ENCODE assay signal across 15 cellular contexts in the genomic region with DNA sequence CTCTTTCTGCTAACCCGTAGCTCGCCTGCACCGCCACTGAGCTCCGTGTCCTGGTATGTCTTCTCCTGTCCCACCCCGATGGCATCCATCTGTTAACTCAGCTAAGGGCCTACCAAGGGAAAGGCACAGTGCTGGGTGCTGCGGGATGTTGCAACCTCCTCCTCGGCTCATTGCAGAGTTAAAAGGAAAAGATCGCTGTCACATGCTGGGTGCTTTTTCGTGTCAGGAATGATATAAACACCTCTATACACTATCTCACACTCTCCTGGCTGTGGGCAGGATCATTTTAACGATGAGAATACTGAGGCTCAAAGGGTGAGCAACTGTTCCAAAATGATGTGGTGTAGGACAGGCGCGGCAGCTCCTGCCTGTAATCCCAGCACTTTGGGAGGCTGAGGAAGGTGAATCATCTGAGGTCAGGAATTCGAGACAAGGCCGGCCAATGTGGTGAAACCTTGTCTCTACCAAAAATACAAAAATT. TPM values are rescaled to one million over a fixed set of nuclear protein-coding genes. Genes with fewer than 3 reads are reported as not detected.
DNase-seq lines count a peak whose midpoint lies in the region; ATAC-seq, FAIRE-seq and TF ChIP-seq lines count a peak whose summit lies in the region.
"Had no signal": no experiment of that assay in that cellular context is flagged by ENCODE, and none has a peak within 500 bp of the region (broad histone marks: within the 10 kb centered on the region; RNA-seq: fewer than 3 reads in every experiment).

No MANE protein-coding gene starts in this region.

- in situ Hi-C loops in IMR-90 (cut with MboI; ENCODE audit: low sequenced_read_pairs) (no loop called here), K562 (cut with MboI) (no loop called here)

- H4K20me1 ChIP-seq in IMR-90 (ENCODE audit: insufficient read depth, low read length) (peaks cover 19% of the 10 kb centered on the region), K562 (replicated peaks; ENCODE audit: control insufficient read depth, insufficient read depth, low read length) (0 out of 2 replicates have a peak, but pooled peaks cover 3% of the 10 kb centered on the region), keratinocyte (ENCODE audit: control insufficient read depth, extremely low read depth, insufficient read depth, low read length) (no peaks in the 10 kb centered on the region)

- peak overlapping the region; percentile 100 for H3K14ac ChIP-seq in IMR-90 (replicated peaks; ENCODE audit: low read depth, low read length)

- H3K4me3 ChIP-seq in IMR-90 (ENCODE audit: insufficient read depth, low read depth, low read length) (no peak overlapping the region), K562 (no peak overlapping the region), keratinocyte (ENCODE audit: control insufficient read depth in 2 of 3, extremely low read depth in 1 of 3, insufficient read depth in 2 of 3, low read depth in 1 of 3, low read length in 3 of 3) (peak overlapping the region in 1 of 3 experiments; percentile 9), stomach smooth muscle (ENCODE audit: low read length in 2 of 2) (peak overlapping the region; percentile 49 to 77)

- CTCF ChIA-PET in IMR-90 (lab: Yijun Ruan, JAX) = interaction anchor here (1.0 to 3.8 kb wide), 10 partner anchors 17 to 175 kb away, joined by 3 to 17 read pairs (median 6); partner anchors contain the start of gene MYH9
- CTCF ChIA-PET in K562 (lab: Yijun Ruan, JAX; ENCODE audit: low intra/inter-chr PET ratio) = interaction anchor here (0.7 kb wide), 1 partner anchor 19 kb away, joined by 7 read pairs; no protein-coding TSS in a partner anchor

- H4K5ac ChIP-seq in IMR-90 (ENCODE audit: low read depth, low read length) = peak overlapping the region; percentile 47

- DNase-seq in IMR-90 (peak; percentile 60), K562 (ENCODE audit: extremely low read depth in 1 of 4, low spot score in 3 of 4) (no peak), keratinocyte (ENCODE audit: low read depth, low spot score) (no peak), anterior cingulate cortex (lab: John Stamatoyannopoulos, UW) (no peak), amygdala (lab: John Stamatoyannopoulos, UW) (no peak), T-helper 1 cell (no peak)
- DNase-seq: activated CD4-positive, CD25-positive, alpha-beta regulatory T cell treated with anti-CD3 and anti-CD28 coated beads, Interleukin-2, amount 50 U/mL, for 72 hours; cortex of kidney; NCI-H1694 treated with DMSO at 0.1 percent for 48 hours; NK-92 treated with Interleukin-12 subunit alpha and Interleukin-12 subunit beta, amount 100 ng/mL, for 24 hours; stimulated activated CD4-positive, alpha-beta T cell treated with anti-CD3 and anti-CD28 coated beads, Interleukin-2, amount 100 ng/mL, for 48 hours; stimulated activated naive CD8-positive, alpha-beta T cell treated with anti-CD3 and anti-CD28 coated beads, Interleukin-15, Interleukin-2, amounts not matched to agents 100 U/mL and 50 U/mL, for 24 hours had no signal

- intact Hi-C loops in IMR-90 (cut with micrococcal nuclease) (loop anchor here (2.0 kb wide), 1 partner anchor 143 kb away; no protein-coding TSS in a partner anchor), K562 (cut with micrococcal nuclease) (loop anchor here (5.0 kb wide), 1 partner anchor 169 kb away; no protein-coding TSS in a partner anchor)

- BruUV-seq in IMR-90 (replicated peaks; lab: Mats Ljungman, UMichigan) = no TSS peak
- no TSS peak for BruUV-seq in K562 (replicated peaks; lab: Mats Ljungman, UMichigan)

- peaks cover 28 to 73% of the 10 kb centered on the region in 2 experiments for H3K79me1 ChIP-seq in IMR-90 (ENCODE audit: low read depth in 1 of 2, low read length in 2 of 2)

- peak overlapping the region; percentile 52 to 87; a peak in 3 of 4 replicates for H4K8ac ChIP-seq in IMR-90 (ENCODE audit: low read depth in 2 of 2, low read length in 2 of 2)

- H3K9me1 ChIP-seq in IMR-90 (ENCODE audit: insufficient read depth, low read length) (peaks cover 27% of the 10 kb centered on the region), K562 (ENCODE audit: control insufficient read depth, insufficient read depth, low read length) (peaks cover 3% of the 10 kb centered on the region), keratinocyte (ENCODE audit: control insufficient read depth, extremely low read depth, insufficient read depth, low read length) (no peaks in the 10 kb centered on the region)

- dilution Hi-C loops in IMR-90 (cut with HindIII; ENCODE audit: low sequenced_read_pairs, unreplicated experiment) (no loop called here), keratinocyte (cut with MboI; ENCODE audit: extremely low pct_ligation_motif_present, low sequenced_read_pairs) (no loop called here)

- H3K9me3 ChIP-seq in IMR-90 (ENCODE audit: control insufficient read depth, insufficient read depth, low read length) = no peaks in the 10 kb centered on the region
- no peaks in the 10 kb centered on the region for H3K9me3 ChIP-seq in K562 (replicated peaks; ENCODE audit: control insufficient read depth, insufficient read depth, low read depth, low read length)
- H3K9me3 ChIP-seq in keratinocyte (ENCODE audit: control insufficient read depth, low read depth, low read length) = no peaks in the 10 kb centered on the region
- H3K9me3 ChIP-seq in stomach smooth muscle (ENCODE audit: control insufficient read depth in 2 of 2, low read length in 2 of 2) = no peaks in the 10 kb centered on the region

- peak overlapping the region; percentile 99 for H2AK5ac ChIP-seq in IMR-90 (ENCODE audit: low read depth, low read length)

- peak overlapping the region; percentile 100 for H2BK120ac ChIP-seq in IMR-90 (ENCODE audit: low read depth, low read length)

- H3K79me2 ChIP-seq in K562 (ENCODE audit: control insufficient read depth, insufficient read depth, low read length) (no peaks in the 10 kb centered on the region; the same call in 2 of the 3 replicates), keratinocyte (ENCODE audit: control insufficient read depth, insufficient read depth, low read length) (peaks cover 20% of the 10 kb centered on the region)
- H3K79me2 ChIP-seq: parathyroid adenoma had no signal

- ATAC-seq in IMR-90 (ENCODE audit: low read depth) (no peak), K562 (no peak), HG02623 (IDR thresholded peaks at IDR 0.05; ENCODE audit: unreplicated experiment) (no peak)
- ATAC-seq: stimulated activated naive CD8-positive, alpha-beta T cell treated with anti-CD3 and anti-CD28 coated beads, Interleukin-15, Interleukin-2, amounts not matched to agents 100 U/mL and 50 U/mL, for 24 hours had no signal

- H2AFZ ChIP-seq in IMR-90 (replicated peaks; ENCODE audit: low read length, poor library complexity) (peak overlapping the region; percentile 3), K562 (ENCODE audit: low read depth, low read length) (no peak overlapping the region), keratinocyte (ENCODE audit: control insufficient read depth, low read length) (no peak overlapping the region)
- H2AFZ ChIP-seq: parathyroid adenoma had no signal

- peak overlapping the region; percentile 63; the same call in 1 of the 2 replicates for H3K56ac ChIP-seq in IMR-90 (ENCODE audit: extremely low read depth, insufficient read depth, low read length)

- H3K9ac ChIP-seq in IMR-90 (ENCODE audit: low read depth, low read length) (peak overlapping the region; percentile 43; the same call in 1 of the 2 replicates), K562 (ENCODE audit: insufficient read depth in 1 of 2, low read depth in 2 of 2, low read length in 2 of 2) (no peak overlapping the region), keratinocyte (ENCODE audit: control insufficient read depth, extremely low read depth, insufficient read depth, low read length) (peak overlapping the region; percentile 45), stomach smooth muscle (ENCODE audit: low read length in 2 of 2) (peak overlapping the region; percentile 74 to 90)
- H3K9ac ChIP-seq: parathyroid adenoma had no signal

- peak overlapping the region; percentile 93 for H2AK9ac ChIP-seq in IMR-90 (replicated peaks; ENCODE audit: low read depth, low read length, poor library complexity)

- H3K27ac ChIP-seq in IMR-90 (ENCODE audit: insufficient read depth, low read length) (peak overlapping the region; percentile 59), K562 (ENCODE audit: extremely low read depth, low read depth, low read length) (no peak overlapping the region), keratinocyte (ENCODE audit: control insufficient read depth, insufficient read depth, low read length) (peak overlapping the region; percentile 67), stomach smooth muscle (ENCODE audit: low read length) (peak overlapping the region; percentile 99)
- H3K27ac ChIP-seq: parathyroid adenoma had no signal

- H2BK15ac ChIP-seq in IMR-90 (ENCODE audit: low read depth, low read length) = peak overlapping the region; percentile 90; the same call in 2 of the 3 replicates

- TF ChIP-seq POLR2A in IMR-90 (IDR thresholded peaks at IDR 0.05; ENCODE audit: low read depth, low read length) (no peak), K562 (conservative IDR thresholded peaks at IDR 0.05) (no peak)

- H3K4me2 ChIP-seq in IMR-90 (ENCODE audit: low read depth, low read length) (peak overlapping the region; percentile 19; the same call in 1 of the 2 replicates), K562 (ENCODE audit: insufficient read depth, low read length) (no peak overlapping the region), keratinocyte (ENCODE audit: control insufficient read depth, extremely low read depth, insufficient read depth, low read depth, low read length) (peak overlapping the region; percentile 39)

- TF ChIP-seq RAD21 in IMR-90 (IDR thresholded peaks at IDR 0.05; ENCODE audit: low read length) (no peak), K562 (CRISPR knock-in tag; conservative IDR thresholded peaks at IDR 0.05 in 1 of 2, IDR thresholded peaks at IDR 0.05 in 1 of 2) (no peak)

- TF ChIP-seq EP300 in K562 (IDR thresholded peaks at IDR 0.05; ENCODE audit: low read length) = no peak

- peak overlapping the region; percentile 95 for H2BK20ac ChIP-seq in IMR-90 (ENCODE audit: low read depth, low read length)

- H3K23ac ChIP-seq in IMR-90 (ENCODE audit: low read depth, low read length) = peak overlapping the region; percentile 97

- H3K4ac ChIP-seq in IMR-90 (ENCODE audit: low read depth, low read length) = peak overlapping the region; percentile 100

- no peaks in the 10 kb centered on the region for H3K27me3 ChIP-seq in IMR-90 (ENCODE audit: control insufficient read depth, insufficient read depth, low read length)
- H3K27me3 ChIP-seq in K562 (ENCODE audit: control insufficient read depth in 2 of 2, insufficient read depth in 2 of 2, low read length in 2 of 2) = no peaks in the 10 kb centered on the region
- no peaks in the 10 kb centered on the region for H3K27me3 ChIP-seq in keratinocyte (ENCODE audit: control insufficient read depth, extremely low read depth, insufficient read depth, low read length)
- no peaks in the 10 kb centered on the region for H3K27me3 ChIP-seq in stomach smooth muscle (ENCODE audit: control insufficient read depth in 1 of 2, insufficient read depth in 2 of 2, low read length in 2 of 2)

- peak; percentile 6 for FAIRE-seq in K562 (lab: Jason Lieb, UNC)
- FAIRE-seq in keratinocyte (lab: Jason Lieb, UNC) = peak; percentile 95

- WGBS in IMR-90 (ENCODE audit: extremely low coverage in 2 of 2, insufficient read length in 1 of 2), 2 experiments = 79% methylated on average over 6 of the region's 14 CpGs; no CpG with 5 or more reads in 1 of the 2 experiments
- 88% methylated on average over 10 of the region's 14 CpGs for WGBS in K562 (ENCODE audit: insufficient coverage, low coverage, missing lambda C conversion rate)

- H3K4me1 ChIP-seq in IMR-90 (ENCODE audit: control insufficient read depth, insufficient read depth, low read length) (peaks cover 35% of the 10 kb centered on the region), K562 (replicated peaks in 1 of 2; ENCODE audit: control insufficient read depth in 2 of 2, insufficient read depth in 2 of 2, low read length in 2 of 2) (peaks cover 19 to 25% of the 10 kb centered on the region in 2 experiments), keratinocyte (ENCODE audit: control insufficient read depth, extremely low read depth, insufficient read depth, low read length) (peaks cover 55% of the 10 kb centered on the region), stomach smooth muscle (ENCODE audit: control insufficient read depth, insufficient read depth, low read length) (peaks cover 74% of the 10 kb centered on the region)
- H3K4me1 ChIP-seq: parathyroid adenoma had no signal

- peak overlapping the region; percentile 94 for H2BK5ac ChIP-seq in IMR-90 (ENCODE audit: low read depth, low read length, poor library complexity, severe bottlenecking)

- H3K36me3 ChIP-seq in IMR-90 (ENCODE audit: control insufficient read depth, insufficient read depth, low read length) (peaks cover 29% of the 10 kb centered on the region), K562 (ENCODE audit: control insufficient read depth, insufficient read depth, low read length) (peaks cover 84% of the 10 kb centered on the region; the same call in 2 of the 3 replicates), keratinocyte (ENCODE audit: control insufficient read depth in 2 of 2, extremely low read depth in 1 of 2, insufficient read depth in 2 of 2, low read length in 2 of 2) (peaks cover 18 to 24% of the 10 kb centered on the region in 2 experiments), stomach smooth muscle (ENCODE audit: control insufficient read depth in 2 of 2, insufficient read depth in 2 of 2, low read length in 2 of 2) (peaks cover 23 to 26% of the 10 kb centered on the region in 2 donors)

- TF ChIP-seq CTCF in IMR-90 (conservative IDR thresholded peaks at IDR 0.05; ENCODE audit: low read depth, low read length) = no peak
- no peak for TF ChIP-seq CTCF in K562 (IDR thresholded peaks at IDR 0.05 in 2 of 3, conservative IDR thresholded peaks at IDR 0.05 in 1 of 3; ENCODE audit: insufficient read depth in 2 of 3, low read depth in 1 of 3, low read length in 3 of 3)
- TF ChIP-seq CTCF in keratinocyte (optimal IDR thresholded peaks at IDR 0.05 in 1 of 3, IDR thresholded peaks at IDR 0.05 in 1 of 3, conservative IDR thresholded peaks at IDR 0.05 in 1 of 3; ENCODE audit: extremely low read depth in 1 of 3, insufficient read depth in 2 of 3, low read length in 3 of 3) = no peak

- peak overlapping the region; percentile 71 for H3K18ac ChIP-seq in IMR-90 (ENCODE audit: low read depth, low read length)

- peak overlapping the region; percentile 94 for H4K91ac ChIP-seq in IMR-90 (ENCODE audit: insufficient read depth, low read depth, low read length)

- POLR2A ChIA-PET in IMR-90 (lab: Charles Lee; ENCODE audit: unreplicated experiment) (interaction anchor here (0.6 to 4.9 kb wide), 4 partner anchors 53 to 140 kb away, joined by 3 to 30 read pairs (median 10); partner anchors contain the start of gene MYH9), K562 (lab: Yijun Ruan, JAX) (interaction anchor here (0.6 to 1.8 kb wide), 7 partner anchors 10 to 179 kb away, joined by 3 to 7 read pairs (median 4); partner anchors contain the start of genes EIF3D and TXN2)

RNA-seq across cellular contexts. Expression of gene TXN2, which starts 10.1 kb away (rescaled TPM):
- total RNA-seq in IMR-90 (2012; rRNA removed) = 49.6 and 51.7 TPM in 2 replicates
- 166 and 175 TPM in 2 replicates for polyA plus RNA-seq in IMR-90 (2012; rRNA removed)
- polyA plus RNA-seq in IMR-90 (2012; cell fraction: cytosol; rRNA removed) = 175 and 176 TPM in 2 replicates
- 99.2 and 111 TPM in 2 replicates for polyA plus RNA-seq in IMR-90 (2012; cell fraction: nucleus; rRNA removed; ENCODE audit: low replicate concordance)
- 17.4 and 41.4 TPM in 2 replicates for total RNA-seq in K562 (2011; cell fraction: chromatin; rRNA removed; ENCODE audit: low replicate concordance)
- total RNA-seq in K562 (2011; cell fraction: nucleolus; rRNA removed) = 38.5 and 47.9 TPM in 2 replicates
- 38.9 and 53.1 TPM in 2 replicates for total RNA-seq in K562 (2011; cell fraction: nucleoplasm; rRNA removed)
- 95.0 and 111 TPM in 2 replicates for total RNA-seq in K562 (2014; rRNA removed)
- total RNA-seq in K562 (2014; rRNA removed; fragmentation: Illumina TruSeq; extraction: Trizol) = 46.2 and 48.5 TPM in 2 replicates
- 48.6 and 55.6 TPM in 2 replicates for total RNA-seq in K562 (2015; rRNA removed; fragmentation: Illumina TruSeq; extraction: Trizol)
- 118 TPM in 2 replicates for total RNA-seq in K562 (2021)
- polyA plus RNA-seq in K562 (2011; rRNA removed) = 163 and 187 TPM in 2 replicates
- 281 and 292 TPM in 2 replicates for polyA plus RNA-seq in K562 (2011; cell fraction: cytosol; rRNA removed)
- polyA plus RNA-seq in K562 (2011; cell fraction: nucleus; rRNA removed) = 107 and 113 TPM in 2 replicates
- polyA plus RNA-seq in K562 (2012) = 124 and 188 TPM in 2 replicates
- polyA plus RNA-seq in K562 (2014; fragmentation: Illumina TruSeq; extraction: Trizol) = 108 and 125 TPM in 2 replicates
- 100 to 1,000 TPM; 306 to 399 TPM for polyA plus RNA-seq in K562 (2014; fragmentation: Nextera tagmentation; extraction: Ambion mirVana)
- polyA plus RNA-seq in K562 (2014; rRNA removed) = 160 and 186 TPM in 2 replicates
- 149 and 167 TPM in 2 replicates for polyA minus RNA-seq in K562 (2011; rRNA and poly(A)+ RNA removed)
- polyA minus RNA-seq in K562 (2011; cell fraction: cytosol; rRNA and poly(A)+ RNA removed) = 55.2 and 64.8 TPM in 2 replicates
- polyA minus RNA-seq in K562 (2011; cell fraction: nucleus; rRNA and poly(A)+ RNA removed) = 13.1 and 24.8 TPM in 2 replicates
- 92.5 to 99.2 TPM (median 95.9 TPM) in 3 replicates for polyA plus RNA-seq in keratinocyte
- 28.6 TPM for polyA plus RNA-seq in keratinocyte (2011; ENCODE audit: low read depth)
- polyA plus RNA-seq in keratinocyte (2011; cell fraction: cytosol; rRNA removed) = 93.8 and 123 TPM in 2 replicates
- 58.4 and 68.3 TPM in 2 replicates for polyA plus RNA-seq in keratinocyte (2011; cell fraction: nucleus; rRNA removed)
- polyA plus RNA-seq in keratinocyte (2012; ENCODE audit: low replicate concordance) = 40.9 and 62.6 TPM in 2 replicates
- polyA minus RNA-seq in keratinocyte = 62.9 to 78.3 TPM (median 72.1 TPM) in 3 replicates
- polyA minus RNA-seq in keratinocyte (2011; cell fraction: cytosol; rRNA and poly(A)+ RNA removed) = 57.2 TPM
- 16.5 and 17.5 TPM in 2 replicates for polyA minus RNA-seq in keratinocyte (2011; cell fraction: nucleus; rRNA and poly(A)+ RNA removed)

RNA-seq across cellular contexts. Expression of gene FOXRED2, which starts 35.5 kb away (rescaled TPM):
- total RNA-seq in IMR-90 (2012; rRNA removed) = 1.6 and 1.7 TPM in 2 replicates
- 4.0 and 4.1 TPM in 2 replicates for polyA plus RNA-seq in IMR-90 (2012; rRNA removed)
- 2.6 and 4.0 TPM in 2 replicates for polyA plus RNA-seq in IMR-90 (2012; cell fraction: cytosol; rRNA removed)
- polyA plus RNA-seq in IMR-90 (2012; cell fraction: nucleus; rRNA removed; ENCODE audit: low replicate concordance) = 2.5 and 4.6 TPM in 2 replicates
- 10.1 and 19.1 TPM in 2 replicates for total RNA-seq in K562 (2011; cell fraction: chromatin; rRNA removed; ENCODE audit: low replicate concordance)
- 17.4 and 20.0 TPM in 2 replicates for total RNA-seq in K562 (2011; cell fraction: nucleolus; rRNA removed)
- 16.1 and 24.4 TPM in 2 replicates for total RNA-seq in K562 (2011; cell fraction: nucleoplasm; rRNA removed)
- 11.2 and 14.1 TPM in 2 replicates for total RNA-seq in K562 (2014; rRNA removed)
- total RNA-seq in K562 (2014; rRNA removed; fragmentation: Illumina TruSeq; extraction: Trizol) = 5.7 and 5.8 TPM in 2 replicates
- 7.8 and 8.9 TPM in 2 replicates for total RNA-seq in K562 (2015; rRNA removed; fragmentation: Illumina TruSeq; extraction: Trizol)
- total RNA-seq in K562 (2021) = 42.3 and 48.4 TPM in 2 replicates
- polyA plus RNA-seq in K562 (2011; rRNA removed) = 2.8 and 3.8 TPM in 2 replicates
- 4.5 and 6.9 TPM in 2 replicates for polyA plus RNA-seq in K562 (2011; cell fraction: cytosol; rRNA removed)
- polyA plus RNA-seq in K562 (2011; cell fraction: nucleus; rRNA removed) = 5.0 and 9.6 TPM in 2 replicates
- polyA plus RNA-seq in K562 (2012) = 15.8 and 21.8 TPM in 2 replicates
- polyA plus RNA-seq in K562 (2014; fragmentation: Illumina TruSeq; extraction: Trizol) = 19.8 and 20.6 TPM in 2 replicates
- 1 to 10 TPM; 5.4 to 5.7 TPM for polyA plus RNA-seq in K562 (2014; fragmentation: Nextera tagmentation; extraction: Ambion mirVana)
- 10.1 and 14.3 TPM in 2 replicates for polyA plus RNA-seq in K562 (2014; rRNA removed)
- polyA minus RNA-seq in K562 (2011; rRNA and poly(A)+ RNA removed) = 4.2 and 5.8 TPM in 2 replicates
- 11.1 and 14.3 TPM in 2 replicates for polyA minus RNA-seq in K562 (2011; cell fraction: cytosol; rRNA and poly(A)+ RNA removed)
- polyA minus RNA-seq in K562 (2011; cell fraction: nucleus; rRNA and poly(A)+ RNA removed) = 4.0 and 4.6 TPM in 2 replicates
- polyA plus RNA-seq in keratinocyte = 0.54 to 1.9 TPM (median 0.71 TPM) in 3 replicates
- 0.56 TPM for polyA plus RNA-seq in keratinocyte (2011; ENCODE audit: low read depth)
- 0.79 and 1.1 TPM in 2 replicates for polyA plus RNA-seq in keratinocyte (2011; cell fraction: cytosol; rRNA removed)
- 2.0 and 2.3 TPM in 2 replicates for polyA plus RNA-seq in keratinocyte (2011; cell fraction: nucleus; rRNA removed)
- 1.4 and 2.1 TPM in 2 replicates for polyA plus RNA-seq in keratinocyte (2012; ENCODE audit: low replicate concordance)
- 1.3 to 5.1 TPM (median 1.8 TPM) in 3 replicates for polyA minus RNA-seq in keratinocyte
- polyA minus RNA-seq in keratinocyte (2011; cell fraction: cytosol; rRNA and poly(A)+ RNA removed) = not detected
- 1.6 and 2.2 TPM in 2 replicates for polyA minus RNA-seq in keratinocyte (2011; cell fraction: nucleus; rRNA and poly(A)+ RNA removed)

RNA-seq across cellular contexts. Expression of gene EIF3D, which starts 57.6 kb away (rescaled TPM):
- total RNA-seq in IMR-90 (2012; rRNA removed) (512 and 746 TPM in 2 replicates), K562 (2014; rRNA removed) (279 and 290 TPM in 2 replicates), K562 (2014; rRNA removed; fragmentation: Illumina TruSeq; extraction: Trizol) (256 and 278 TPM in 2 replicates), K562 (2015; rRNA removed; fragmentation: Illumina TruSeq; extraction: Trizol) (265 and 279 TPM in 2 replicates), K562 (2021) (191 and 207 TPM in 2 replicates)
- polyA plus RNA-seq in IMR-90 (2012; rRNA removed) (335 and 339 TPM in 2 replicates), K562 (2011; rRNA removed) (397 and 422 TPM in 2 replicates), K562 (2014; fragmentation: Illumina TruSeq; extraction: Trizol) (368 and 398 TPM in 2 replicates), K562 (2014; fragmentation: Nextera tagmentation; extraction: Ambion mirVana) (100 to 1,000 TPM; 199 to 351 TPM), K562 (2014; rRNA removed) (278 and 293 TPM in 2 replicates), keratinocyte (407 to 443 TPM (median 408 TPM) in 3 replicates)
- 440 and 592 TPM in 2 replicates for polyA plus RNA-seq in IMR-90 (2012; cell fraction: cytosol; rRNA removed)
- 315 and 390 TPM in 2 replicates for polyA plus RNA-seq in IMR-90 (2012; cell fraction: nucleus; rRNA removed; ENCODE audit: low replicate concordance)
- 224 and 314 TPM in 2 replicates for total RNA-seq in K562 (2011; cell fraction: chromatin; rRNA removed; ENCODE audit: low replicate concordance)
- 208 and 235 TPM in 2 replicates for total RNA-seq in K562 (2011; cell fraction: nucleolus; rRNA removed)
- 194 and 205 TPM in 2 replicates for total RNA-seq in K562 (2011; cell fraction: nucleoplasm; rRNA removed)
- 502 and 509 TPM in 2 replicates for polyA plus RNA-seq in K562 (2011; cell fraction: cytosol; rRNA removed)
- 297 TPM in 2 replicates for polyA plus RNA-seq in K562 (2011; cell fraction: nucleus; rRNA removed)
- polyA plus RNA-seq in K562 (2012) = 208 and 287 TPM in 2 replicates
- polyA minus RNA-seq in K562 (2011; rRNA and poly(A)+ RNA removed) = 513 and 629 TPM in 2 replicates
- 261 and 266 TPM in 2 replicates for polyA minus RNA-seq in K562 (2011; cell fraction: cytosol; rRNA and poly(A)+ RNA removed)
- 122 and 177 TPM in 2 replicates for polyA minus RNA-seq in K562 (2011; cell fraction: nucleus; rRNA and poly(A)+ RNA removed)
- 273 TPM for polyA plus RNA-seq in keratinocyte (2011; ENCODE audit: low read depth)
- 360 and 419 TPM in 2 replicates for polyA plus RNA-seq in keratinocyte (2011; cell fraction: cytosol; rRNA removed)
- 391 and 401 TPM in 2 replicates for polyA plus RNA-seq in keratinocyte (2011; cell fraction: nucleus; rRNA removed)
- 234 and 254 TPM in 2 replicates for polyA plus RNA-seq in keratinocyte (2012; ENCODE audit: low replicate concordance)
- polyA minus RNA-seq in keratinocyte = 322 to 527 TPM (median 490 TPM) in 3 replicates
- 345 TPM for polyA minus RNA-seq in keratinocyte (2011; cell fraction: cytosol; rRNA and poly(A)+ RNA removed)
- 153 and 187 TPM in 2 replicates for polyA minus RNA-seq in keratinocyte (2011; cell fraction: nucleus; rRNA and poly(A)+ RNA removed)

Comparison
In these comparisons a context has a peak if more than half of its experiments do, and no peak if none do; other contexts are left out.
1. H3K4me3 ChIP-seq: peak in stomach smooth muscle (2 of 2); none in IMR-90 (single experiment) and K562 (single experiment).
2. H3K9ac ChIP-seq: peak in IMR-90 (single experiment), keratinocyte (single experiment) and stomach smooth muscle (2 of 2); none in K562 (0 of 2).